Comparison of ENCODE assay signal across 8 cellular contexts in the genomic region with DNA sequence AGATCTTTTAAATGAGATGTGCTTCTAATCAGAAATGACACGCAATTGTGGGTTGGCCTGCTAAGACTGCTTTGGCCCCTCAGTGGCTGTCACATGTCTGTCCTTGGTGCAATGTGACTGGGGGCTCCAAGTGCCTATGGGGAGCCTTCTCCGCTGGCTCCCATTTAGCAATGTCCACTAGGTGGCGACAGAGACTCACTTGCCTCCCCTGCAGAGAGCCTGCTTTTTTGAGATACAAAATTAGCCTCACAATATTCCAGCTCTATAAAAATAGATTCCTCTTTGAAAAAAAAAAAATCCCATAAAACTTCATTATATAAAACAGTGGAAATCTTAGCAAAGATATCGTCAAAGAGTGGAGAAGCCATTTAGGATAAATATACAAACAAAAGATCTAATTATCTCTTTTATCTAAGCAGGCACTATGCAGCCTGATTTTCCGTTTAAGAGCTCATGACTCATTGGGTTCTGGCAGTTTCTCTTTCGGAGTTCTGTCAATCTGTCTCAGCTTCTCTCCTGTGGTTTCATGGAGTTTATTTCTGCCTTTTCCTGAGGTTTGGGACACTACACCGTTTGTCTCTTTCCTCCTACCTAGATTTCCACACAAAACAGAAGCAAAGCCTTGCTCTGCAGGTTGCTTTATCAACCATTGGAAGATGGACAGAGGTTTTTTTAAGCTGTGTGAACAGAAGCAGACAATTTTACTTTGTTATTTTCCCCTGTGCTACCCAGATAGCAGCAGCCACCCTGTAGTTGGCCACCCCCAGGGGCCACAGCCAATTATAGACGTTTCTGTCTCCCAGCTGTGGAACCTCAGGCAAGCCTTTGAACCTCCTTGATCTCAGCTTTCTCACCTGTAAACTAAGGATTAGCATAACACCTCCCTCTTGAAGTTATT.
DNase-seq lines count a peak whose midpoint lies in the region; ATAC-seq, FAIRE-seq and TF ChIP-seq lines count a peak whose summit lies in the region.

No MANE protein-coding gene starts in this region.

- H3K79me2 ChIP-seq in H1 (ENCODE audit: control insufficient read depth in 1 of 2, insufficient read depth in 2 of 2, low read length in 2 of 2) (no peaks in the 10 kb centered on the region), mesendoderm (ENCODE audit: control insufficient read depth, insufficient read depth, low read length) (no peaks in the 10 kb centered on the region)

- H3K14ac ChIP-seq in H1 (ENCODE audit: insufficient read length), result no peak overlapping the region

- peaks cover 0 to 8% (median under 1%) of the 10 kb centered on the region in 4 experiments; a peak in 3 of 7 replicates for H3K4me1 ChIP-seq in H1 (replicated peaks in 1 of 4; ENCODE audit: control insufficient read depth in 3 of 4, insufficient read depth in 4 of 4, low read length in 3 of 4)
- no peaks in the 10 kb centered on the region for H3K4me1 ChIP-seq in mesendoderm (ENCODE audit: control insufficient read depth, low read depth, low read length)

- H2BK15ac ChIP-seq in H1 (ENCODE audit: low read length) (no peak overlapping the region), mesendoderm (replicated peaks; ENCODE audit: low read depth) (no peak overlapping the region)

- no peak overlapping the region for H4K5ac ChIP-seq in H1 (ENCODE audit: insufficient read length, low read depth, low read length)
- H4K5ac ChIP-seq in mesendoderm (ENCODE audit: low read length), result no peak overlapping the region

- no peak overlapping the region for H3K4me3 Mint-ChIP-seq in activated CD8-positive, alpha-beta T cell treated with anti-CD3 and anti-CD28 coated beads for 36 hours

- TF ChIP-seq POLR2A in H1 (IDR thresholded peaks at IDR 0.05; ENCODE audit: control extremely low read depth in 1 of 2, low read depth in 2 of 2, low read length in 2 of 2), result no peak

- H2BK5ac ChIP-seq in H1 (ENCODE audit: low read depth, low read length) (no peak overlapping the region), mesendoderm (ENCODE audit: low read length) (no peak overlapping the region)

- H3K4me3 ChIP-seq in H1 (ENCODE audit: extremely low read depth in 1 of 4, insufficient read depth in 2 of 4, low read depth in 3 of 4, low read length in 4 of 4) (no peak overlapping the region), mesendoderm (ENCODE audit: low read length) (no peak overlapping the region)

- H3K9me3 Mint-ChIP-seq in activated CD8-positive, alpha-beta T cell treated with anti-CD3 and anti-CD28 coated beads for 36 hours, result no peaks in the 10 kb centered on the region

- H2BK20ac ChIP-seq in H1 (ENCODE audit: low read length), result no peak overlapping the region

- no peaks in the 10 kb centered on the region for H3K23me2 ChIP-seq in H1 (ENCODE audit: low read depth, low read length)

- intact Hi-C loops in activated CD8-positive, alpha-beta T cell treated with anti-CD3 and anti-CD28 coated beads for 36 hours (cut with micrococcal nuclease), result loop anchor here (5.0 kb wide), 1 partner anchor 219 kb away; no protein-coding TSS in a partner anchor

- H2BK120ac ChIP-seq in H1 (replicated peaks; ENCODE audit: low read depth, low read length) (no peak overlapping the region), mesendoderm (ENCODE audit: low read depth, low read length) (no peak overlapping the region)

- H3K4me1 Mint-ChIP-seq in activated CD8-positive, alpha-beta T cell treated with anti-CD3 and anti-CD28 coated beads for 36 hours (ENCODE audit: low read depth), result peaks cover 2% of the 10 kb centered on the region

- H3K79me1 ChIP-seq in H1 (ENCODE audit: low read depth, low read length) (no peaks in the 10 kb centered on the region), mesendoderm (ENCODE audit: low read length) (no peaks in the 10 kb centered on the region)

- H3K36me3 Mint-ChIP-seq in activated CD8-positive, alpha-beta T cell treated with anti-CD3 and anti-CD28 coated beads for 36 hours (ENCODE audit: low read depth), result no peaks in the 10 kb centered on the region

- no peak overlapping the region for H4K8ac ChIP-seq in H1 (ENCODE audit: extremely low read depth, insufficient read depth, low read length)
- no peak overlapping the region for H4K8ac ChIP-seq in mesendoderm (ENCODE audit: low read depth, low read length)

- H3K27ac ChIP-seq in H1 (ENCODE audit: low read depth, low read length) (no peak overlapping the region), mesendoderm (ENCODE audit: low read depth, low read length) (peak overlapping the region; percentile 27)

- CTCF ChIA-PET in activated CD8-positive, alpha-beta T cell treated with anti-CD3 and anti-CD28 coated beads for 36 hours (lab: Charles Lee), result interaction anchor here (0.6 to 5.8 kb wide), 70 partner anchors 8 to 613 kb away, joined by 3 to 118 read pairs (median 4); no protein-coding TSS in a partner anchor
- CTCF ChIA-PET in H1 (lab: Charles Lee; ENCODE audit: partially characterized antibody), result interaction anchor here (0.6 to 6.9 kb wide), 72 partner anchors 9 to 371 kb away, joined by 3 to 91 read pairs (median 5); no protein-coding TSS in a partner anchor

- H3K56ac ChIP-seq in H1 (replicated peaks; ENCODE audit: insufficient read length, low read depth, low read length) (no peak overlapping the region), mesendoderm (ENCODE audit: low read length) (no peak overlapping the region)

- POLR2A ChIA-PET in activated CD8-positive, alpha-beta T cell treated with anti-CD3 and anti-CD28 coated beads for 36 hours (lab: Charles Lee), result no interaction called here
- POLR2A ChIA-PET in H1 (lab: Charles Lee; ENCODE audit: partially characterized antibody), result no interaction called here

- no peak overlapping the region for H2BK12ac ChIP-seq in H1 (ENCODE audit: low read depth, low read length)

- peak; percentile 91 for FAIRE-seq in H1 (lab: Jason Lieb, UNC)

- ATAC-seq in HG03175 (IDR thresholded peaks at IDR 0.05; ENCODE audit: unreplicated experiment), result peak; percentile 77
- peak; percentile 95 for ATAC-seq in activated CD8-positive, alpha-beta T cell treated with anti-CD3 and anti-CD28 coated beads for 36 hours

- H3K9ac ChIP-seq in H1 (replicated peaks in 1 of 4; ENCODE audit: extremely low read depth in 1 of 4, low read depth in 3 of 4, low read length in 3 of 4) (no peak overlapping the region), mesendoderm (ENCODE audit: low read length) (no peak overlapping the region)

- 0 out of 7 replicates have a peak, but pooled peaks cover 0 to 2% (median 0%) of the 10 kb centered on the region in 4 experiments for H3K27me3 ChIP-seq in H1 (replicated peaks in 1 of 4; ENCODE audit: control insufficient read depth in 3 of 4, extremely low read depth in 1 of 4, insufficient read depth in 3 of 4, low read length in 3 of 4)
- H3K27me3 ChIP-seq in mesendoderm (ENCODE audit: insufficient read depth, low read length, poor library complexity), result no peaks in the 10 kb centered on the region

- H4K91ac ChIP-seq in H1 (replicated peaks; ENCODE audit: insufficient read length, low read length), result no peak overlapping the region

- H3K4ac ChIP-seq in H1 (replicated peaks; ENCODE audit: insufficient read length, low read depth, low read length), result no peak overlapping the region
- H3K4ac ChIP-seq in mesendoderm (ENCODE audit: low read depth, low read length), result no peak overlapping the region

- H2AK5ac ChIP-seq in H1 (ENCODE audit: low read depth, low read length), result no peak overlapping the region
- H2AK5ac ChIP-seq in mesendoderm (ENCODE audit: low read length), result no peak overlapping the region

- no peak overlapping the region for H3K27ac Mint-ChIP-seq in activated CD8-positive, alpha-beta T cell treated with anti-CD3 and anti-CD28 coated beads for 36 hours

- H3K36me3 ChIP-seq in H1 (ENCODE audit: control insufficient read depth in 2 of 4, insufficient read depth in 4 of 4, low read length in 3 of 4) (no peaks in the 10 kb centered on the region), mesendoderm (ENCODE audit: control insufficient read depth, insufficient read depth, low read length) (no peaks in the 10 kb centered on the region)

- H3K18ac ChIP-seq in H1 (ENCODE audit: extremely low read depth, low read length) (no peak overlapping the region), mesendoderm (ENCODE audit: low read length) (no peak overlapping the region)

- DNase-seq in DMS79 treated with DMSO at 0.1 percent for 48 hours (lab: John Stamatoyannopoulos, UW) (peak; percentile 12), DMS79 (lab: John Stamatoyannopoulos, UW) (no peak), NCI-H526 treated with DMSO at 0.1 percent for 48 hours (lab: John Stamatoyannopoulos, UW) (peak; percentile 23), H1 (ENCODE audit: low read depth in 1 of 2, low spot score in 2 of 2) (peak; percentile 29 to 86), mesendoderm (peak; percentile 82)
- DNase-seq in activated CD8-positive, alpha-beta T cell treated with anti-CD3 and anti-CD28 coated beads for 36 hours, result peak; percentile 81
- DNase-seq in stimulated activated CD8-positive, alpha-beta memory T cell treated with anti-CD3 and anti-CD28 coated beads, Interleukin-15, amount 100 ng/mL, for 1 hour (ENCODE audit: low read depth), result peak; percentile 16

- peak; percentile 88 for TF ChIP-seq CTCF in activated CD8-positive, alpha-beta T cell treated with anti-CD3 and anti-CD28 coated beads for 36 hours (IDR thresholded peaks at IDR 0.05)
- peak; percentile 84 to 88 (median 87) for TF ChIP-seq CTCF in H1 (IDR thresholded peaks at IDR 0.05; ENCODE audit: control extremely low read depth in 1 of 3, insufficient read depth in 1 of 3, low read depth in 1 of 3, low read length in 3 of 3)

- H4K20me1 ChIP-seq in H1 (replicated peaks in 1 of 2; ENCODE audit: control insufficient read depth in 1 of 2, insufficient read depth in 2 of 2, low read length in 2 of 2), result peaks cover 0 to 2% of the 10 kb centered on the region in 2 experiments

- peak; percentile 81 to 87 for TF ChIP-seq RAD21 in H1 (IDR thresholded peaks at IDR 0.05 in 1 of 2, conservative IDR thresholded peaks at IDR 0.05 in 1 of 2; ENCODE audit: low read depth in 2 of 2, low read length in 2 of 2)

- no peaks in the 10 kb centered on the region for H3K9me3 ChIP-seq in H1 (ENCODE audit: insufficient read depth in 2 of 2, low read depth in 1 of 2, low read length in 1 of 2)

- TF ChIP-seq EP300 in H1 (IDR thresholded peaks at IDR 0.05; ENCODE audit: borderline replicate concordance in 1 of 2, low read depth in 2 of 2, low read length in 2 of 2), result no peak

- WGBS in H1 (ENCODE audit: extremely low coverage in 1 of 2, insufficient coverage in 1 of 2, insufficient read length in 1 of 2, insufficient replicate concordance in 2 of 2, low coverage in 1 of 2, low lambda C conversion rate in 2 of 2, missing lambda C conversion rate in 1 of 2), 2 experiments, result 42% methylated on average over 8 of the region's 8 CpGs; no CpG with 5 or more reads in 1 of the 2 experiments
- no CpG with 5 or more reads among the region's 8 CpGs for WGBS in mesendoderm (ENCODE audit: extremely low coverage, insufficient coverage, low lambda C conversion rate)

- H3K4me2 ChIP-seq in H1 (ENCODE audit: insufficient read depth in 1 of 2, low read depth in 2 of 2, low read length in 2 of 2), result no peak overlapping the region
- H3K4me2 ChIP-seq in mesendoderm (ENCODE audit: low read length), result no peak overlapping the region

- peaks cover 17% of the 10 kb centered on the region for H3K27me3 Mint-ChIP-seq in activated CD8-positive, alpha-beta T cell treated with anti-CD3 and anti-CD28 coated beads for 36 hours

- no peak overlapping the region for H2AFZ ChIP-seq in H1 (ENCODE audit: low read length)

- no peak overlapping the region for H3K23ac ChIP-seq in H1 (ENCODE audit: insufficient read length)
- H3K23ac ChIP-seq in mesendoderm (ENCODE audit: low read length), result no peak overlapping the region
